ENCODE assay signal across 18 cellular contexts in genomic region chr1:10506677-10507047, GRCh38. TPM values are rescaled to one million over a fixed set of nuclear protein-coding genes. Genes with fewer than 3 reads are reported as not detected.
"Had no signal": no experiment of that assay in that cellular context is flagged by ENCODE, and none has a peak within 500 bp of the region (broad histone marks: within the 10 kb centered on the region; RNA-seq: fewer than 3 reads in every experiment).

No MANE protein-coding gene starts in this region.

- H3K36me3 Mint-ChIP-seq: natural killer cell had no signal

- H3K27ac ChIP-seq: epithelial cell of prostate, esophagus muscularis mucosa, gastroesophageal sphincter, hepatocyte, neural progenitor cell, pancreas, tibial artery, upper lobe of left lung, uterus had no signal

- H3K4me2 ChIP-seq: hepatocyte, neural progenitor cell had no signal

- H3K9ac ChIP-seq: neural progenitor cell had no signal

- H3K4me3 ChIP-seq: esophagus muscularis mucosa, gastroesophageal sphincter, hepatocyte, neural progenitor cell, pancreas, tibial artery, upper lobe of left lung, uterus had no signal

- H3K36me3 ChIP-seq: esophagus muscularis mucosa, gastroesophageal sphincter, neural progenitor cell, pancreas, tibial artery, upper lobe of left lung, uterus had no signal

- H3K9me3 ChIP-seq: esophagus muscularis mucosa, gastroesophageal sphincter, pancreas, tibial artery, upper lobe of left lung, uterus had no signal

- H2AFZ ChIP-seq: hepatocyte, neural progenitor cell had no signal

- H3K9me3 Mint-ChIP-seq: dendritic cell treated with granulocyte-macrophage colony-stimulating factor and Interleukin-4, amounts not matched to agents 40 ng/mL and 50 ng/mL, for 4 days; effector memory CD8-positive, alpha-beta T cell; natural killer cell; neural progenitor cell; stimulated activated naive CD8-positive, alpha-beta T cell treated with anti-CD3 and anti-CD28 coated beads, Interleukin-15, Interleukin-2, amounts not matched to agents 100 ng/mL and 50 ng/mL, for 24 hours had no signal

- H3K27me3 ChIP-seq: esophagus muscularis mucosa, gastroesophageal sphincter, hepatocyte, neural progenitor cell, pancreas, tibial artery, upper lobe of left lung, uterus had no signal

- H3K4me3 Mint-ChIP-seq: dendritic cell treated with granulocyte-macrophage colony-stimulating factor and Interleukin-4, amounts not matched to agents 40 ng/mL and 50 ng/mL, for 4 days; effector memory CD8-positive, alpha-beta T cell; natural killer cell; neural progenitor cell; stimulated activated naive CD8-positive, alpha-beta T cell treated with anti-CD3 and anti-CD28 coated beads, Interleukin-15, Interleukin-2, amounts not matched to agents 100 ng/mL and 50 ng/mL, for 24 hours had no signal

- H3K27ac Mint-ChIP-seq: dendritic cell treated with granulocyte-macrophage colony-stimulating factor and Interleukin-4, amounts not matched to agents 40 ng/mL and 50 ng/mL, for 4 days; progenitor cell of endocrine pancreas; stimulated activated naive CD8-positive, alpha-beta T cell treated with anti-CD3 and anti-CD28 coated beads, Interleukin-15, Interleukin-2, amounts not matched to agents 100 ng/mL and 50 ng/mL, for 24 hours had no signal

- H3K27me3 Mint-ChIP-seq: dendritic cell treated with granulocyte-macrophage colony-stimulating factor and Interleukin-4, amounts not matched to agents 40 ng/mL and 50 ng/mL, for 4 days; effector memory CD8-positive, alpha-beta T cell; progenitor cell of endocrine pancreas; stimulated activated naive CD8-positive, alpha-beta T cell treated with anti-CD3 and anti-CD28 coated beads, Interleukin-15, Interleukin-2, amounts not matched to agents 100 ng/mL and 50 ng/mL, for 24 hours had no signal

- DNase-seq: kidney, left cardiac atrium, natural killer cell, pancreas, right cardiac atrium, tibial artery, uterus had no signal

RNA-seq across cellular contexts. Expression of gene CORT, which starts 56.8 kb away (rescaled TPM):
- total RNA-seq: fibroblast of villous mesenchyme, gastroesophageal sphincter, left cardiac atrium, natural killer cell had no signal
